3 cellular contexts compared by ENCODE assay signal in the genomic region with DNA sequence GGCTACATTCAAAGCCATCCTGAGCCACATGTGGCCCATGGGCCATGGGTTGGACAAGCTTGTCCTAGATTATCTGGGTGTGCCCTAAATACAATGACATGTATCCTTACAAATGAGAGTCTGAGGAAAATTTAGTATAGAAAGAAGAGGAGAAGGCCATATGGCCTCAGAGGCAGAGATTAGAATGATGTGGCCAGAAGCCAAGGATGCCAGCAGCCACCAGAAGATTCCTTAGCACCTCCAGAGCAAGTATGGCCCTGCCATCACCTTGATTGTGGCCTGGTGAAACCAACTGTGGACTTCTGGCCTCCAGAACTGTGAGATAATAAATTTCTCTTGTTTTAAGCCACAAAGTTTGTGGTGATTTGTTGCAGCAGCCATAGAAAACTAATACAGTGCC.
"Had no signal": no experiment of that assay in that cellular context is flagged by ENCODE, and none has a peak within 500 bp of the region (broad histone marks: within the 10 kb centered on the region; RNA-seq: fewer than 3 reads in every experiment).

No MANE protein-coding gene starts in this region.

- DNase-seq: GDM1, GF-D8 had no signal

- H3K4me3 ChIP-seq: GM12878 had no signal
